In genomic region chr2:72937356-72937669, GRCh38 we compare ENCODE assay signal across 1 cellular context.
TF ChIP-seq lines count a peak whose summit lies in the region.

No MANE protein-coding gene starts in this region.

TF ChIP-seq in K562, 482 proteins besides CTCF, POLR2A, EP300 and RAD21 (continued from another document):
- TF ChIP-seq, protein P1, sequence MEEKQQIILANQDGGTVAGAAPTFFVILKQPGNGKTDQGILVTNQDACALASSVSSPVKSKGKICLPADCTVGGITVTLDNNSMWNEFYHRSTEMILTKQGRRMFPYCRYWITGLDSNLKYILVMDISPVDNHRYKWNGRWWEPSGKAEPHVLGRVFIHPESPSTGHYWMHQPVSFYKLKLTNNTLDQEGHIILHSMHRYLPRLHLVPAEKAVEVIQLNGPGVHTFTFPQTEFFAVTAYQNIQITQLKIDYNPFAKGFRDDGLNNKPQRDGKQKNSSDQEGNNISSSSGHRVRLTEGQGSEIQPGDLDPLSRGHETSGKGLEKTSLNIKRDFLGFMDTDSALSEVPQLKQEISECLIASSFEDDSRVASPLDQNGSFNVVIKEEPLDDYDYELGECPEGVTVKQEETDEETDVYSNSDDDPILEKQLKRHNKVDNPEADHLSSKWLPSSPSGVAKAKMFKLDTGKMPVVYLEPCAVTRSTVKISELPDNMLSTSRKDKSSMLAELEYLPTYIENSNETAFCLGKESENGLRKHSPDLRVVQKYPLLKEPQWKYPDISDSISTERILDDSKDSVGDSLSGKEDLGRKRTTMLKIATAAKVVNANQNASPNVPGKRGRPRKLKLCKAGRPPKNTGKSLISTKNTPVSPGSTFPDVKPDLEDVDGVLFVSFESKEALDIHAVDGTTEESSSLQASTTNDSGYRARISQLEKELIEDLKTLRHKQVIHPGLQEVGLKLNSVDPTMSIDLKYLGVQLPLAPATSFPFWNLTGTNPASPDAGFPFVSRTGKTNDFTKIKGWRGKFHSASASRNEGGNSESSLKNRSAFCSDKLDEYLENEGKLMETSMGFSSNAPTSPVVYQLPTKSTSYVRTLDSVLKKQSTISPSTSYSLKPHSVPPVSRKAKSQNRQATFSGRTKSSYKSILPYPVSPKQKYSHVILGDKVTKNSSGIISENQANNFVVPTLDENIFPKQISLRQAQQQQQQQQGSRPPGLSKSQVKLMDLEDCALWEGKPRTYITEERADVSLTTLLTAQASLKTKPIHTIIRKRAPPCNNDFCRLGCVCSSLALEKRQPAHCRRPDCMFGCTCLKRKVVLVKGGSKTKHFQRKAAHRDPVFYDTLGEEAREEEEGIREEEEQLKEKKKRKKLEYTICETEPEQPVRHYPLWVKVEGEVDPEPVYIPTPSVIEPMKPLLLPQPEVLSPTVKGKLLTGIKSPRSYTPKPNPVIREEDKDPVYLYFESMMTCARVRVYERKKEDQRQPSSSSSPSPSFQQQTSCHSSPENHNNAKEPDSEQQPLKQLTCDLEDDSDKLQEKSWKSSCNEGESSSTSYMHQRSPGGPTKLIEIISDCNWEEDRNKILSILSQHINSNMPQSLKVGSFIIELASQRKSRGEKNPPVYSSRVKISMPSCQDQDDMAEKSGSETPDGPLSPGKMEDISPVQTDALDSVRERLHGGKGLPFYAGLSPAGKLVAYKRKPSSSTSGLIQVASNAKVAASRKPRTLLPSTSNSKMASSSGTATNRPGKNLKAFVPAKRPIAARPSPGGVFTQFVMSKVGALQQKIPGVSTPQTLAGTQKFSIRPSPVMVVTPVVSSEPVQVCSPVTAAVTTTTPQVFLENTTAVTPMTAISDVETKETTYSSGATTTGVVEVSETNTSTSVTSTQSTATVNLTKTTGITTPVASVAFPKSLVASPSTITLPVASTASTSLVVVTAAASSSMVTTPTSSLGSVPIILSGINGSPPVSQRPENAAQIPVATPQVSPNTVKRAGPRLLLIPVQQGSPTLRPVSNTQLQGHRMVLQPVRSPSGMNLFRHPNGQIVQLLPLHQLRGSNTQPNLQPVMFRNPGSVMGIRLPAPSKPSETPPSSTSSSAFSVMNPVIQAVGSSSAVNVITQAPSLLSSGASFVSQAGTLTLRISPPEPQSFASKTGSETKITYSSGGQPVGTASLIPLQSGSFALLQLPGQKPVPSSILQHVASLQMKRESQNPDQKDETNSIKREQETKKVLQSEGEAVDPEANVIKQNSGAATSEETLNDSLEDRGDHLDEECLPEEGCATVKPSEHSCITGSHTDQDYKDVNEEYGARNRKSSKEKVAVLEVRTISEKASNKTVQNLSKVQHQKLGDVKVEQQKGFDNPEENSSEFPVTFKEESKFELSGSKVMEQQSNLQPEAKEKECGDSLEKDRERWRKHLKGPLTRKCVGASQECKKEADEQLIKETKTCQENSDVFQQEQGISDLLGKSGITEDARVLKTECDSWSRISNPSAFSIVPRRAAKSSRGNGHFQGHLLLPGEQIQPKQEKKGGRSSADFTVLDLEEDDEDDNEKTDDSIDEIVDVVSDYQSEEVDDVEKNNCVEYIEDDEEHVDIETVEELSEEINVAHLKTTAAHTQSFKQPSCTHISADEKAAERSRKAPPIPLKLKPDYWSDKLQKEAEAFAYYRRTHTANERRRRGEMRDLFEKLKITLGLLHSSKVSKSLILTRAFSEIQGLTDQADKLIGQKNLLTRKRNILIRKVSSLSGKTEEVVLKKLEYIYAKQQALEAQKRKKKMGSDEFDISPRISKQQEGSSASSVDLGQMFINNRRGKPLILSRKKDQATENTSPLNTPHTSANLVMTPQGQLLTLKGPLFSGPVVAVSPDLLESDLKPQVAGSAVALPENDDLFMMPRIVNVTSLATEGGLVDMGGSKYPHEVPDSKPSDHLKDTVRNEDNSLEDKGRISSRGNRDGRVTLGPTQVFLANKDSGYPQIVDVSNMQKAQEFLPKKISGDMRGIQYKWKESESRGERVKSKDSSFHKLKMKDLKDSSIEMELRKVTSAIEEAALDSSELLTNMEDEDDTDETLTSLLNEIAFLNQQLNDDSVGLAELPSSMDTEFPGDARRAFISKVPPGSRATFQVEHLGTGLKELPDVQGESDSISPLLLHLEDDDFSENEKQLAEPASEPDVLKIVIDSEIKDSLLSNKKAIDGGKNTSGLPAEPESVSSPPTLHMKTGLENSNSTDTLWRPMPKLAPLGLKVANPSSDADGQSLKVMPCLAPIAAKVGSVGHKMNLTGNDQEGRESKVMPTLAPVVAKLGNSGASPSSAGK (IDR thresholded peaks at IDR 0.05), result no peak
- TF ChIP-seq ZEB2 (IDR thresholded peaks at IDR 0.05), result no peak
